19 cellular contexts compared by ENCODE assay signal in the genomic region with DNA sequence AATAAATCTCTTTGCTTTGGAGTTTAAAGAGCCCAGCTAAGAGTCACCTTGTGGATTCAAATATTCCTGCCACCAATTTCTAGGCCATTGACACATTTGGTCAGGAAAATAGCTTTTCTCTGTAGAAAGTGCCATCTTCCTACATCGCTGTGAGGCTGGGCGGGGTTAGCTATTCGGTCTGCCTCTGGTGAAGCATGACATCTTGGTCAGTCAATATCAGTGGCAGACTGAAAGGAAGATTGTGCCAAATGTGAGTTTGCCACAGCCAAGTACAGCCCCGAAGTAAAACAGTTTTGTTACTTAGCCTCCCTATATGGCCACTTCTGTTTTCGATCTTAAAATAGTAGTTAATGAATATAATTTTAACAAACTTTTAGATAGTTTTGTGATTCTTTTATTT.
"Had no signal": no experiment of that assay in that cellular context is flagged by ENCODE, and none has a peak within 500 bp of the region (broad histone marks: within the 10 kb centered on the region; RNA-seq: fewer than 3 reads in every experiment).

No MANE protein-coding gene starts in this region.

- H3K4me3 ChIP-seq: ascending aorta, colonic mucosa, mucosa of descending colon, pancreas, smooth muscle cell, thoracic aorta, upper lobe of right lung had no signal

- H3K4me3 Mint-ChIP-seq: activated naive CD4-positive, alpha-beta T cell treated with anti-CD3 and anti-CD28 coated beads, Interleukin-2, amount 50 U/mL, for 24 hours; activated T-cell treated with anti-CD3 and anti-CD28 coated beads, Interleukin-2, amount 50 U/mL, for 72 hours; central memory CD8-positive, alpha-beta T cell; immature natural killer cell; naive B cell had no signal

- H3K36me3 Mint-ChIP-seq: activated naive CD4-positive, alpha-beta T cell treated with anti-CD3 and anti-CD28 coated beads, Interleukin-2, amount 50 U/mL, for 24 hours; immature natural killer cell; naive B cell had no signal

- H3K9me3 ChIP-seq: ascending aorta, colonic mucosa, mucosa of descending colon, pancreas, thoracic aorta, upper lobe of right lung had no signal

- H3K27ac ChIP-seq: ascending aorta, colonic mucosa, pancreas, thoracic aorta, upper lobe of right lung, WERI-Rb-1 had no signal

- H3K27ac Mint-ChIP-seq: activated naive CD4-positive, alpha-beta T cell treated with anti-CD3 and anti-CD28 coated beads, Interleukin-2, amount 50 U/mL, for 24 hours; activated T-cell treated with anti-CD3 and anti-CD28 coated beads, Interleukin-2, amount 50 U/mL, for 72 hours; immature natural killer cell; naive B cell had no signal

- H3K9me3 Mint-ChIP-seq: activated naive CD4-positive, alpha-beta T cell treated with anti-CD3 and anti-CD28 coated beads, Interleukin-2, amount 50 U/mL, for 24 hours; activated T-cell treated with anti-CD3 and anti-CD28 coated beads, Interleukin-2, amount 50 U/mL, for 72 hours; central memory CD8-positive, alpha-beta T cell; immature natural killer cell; naive B cell had no signal

- H3K4me2 ChIP-seq: smooth muscle cell had no signal

- H3K27me3 ChIP-seq: ascending aorta, colonic mucosa, pancreas, upper lobe of right lung had no signal

- H3K4me1 ChIP-seq: ascending aorta, colonic mucosa, pancreas, upper lobe of right lung had no signal

- H3K36me3 ChIP-seq: ascending aorta, colonic mucosa, pancreas, thoracic aorta, upper lobe of right lung had no signal

- H3K4me1 Mint-ChIP-seq: activated naive CD4-positive, alpha-beta T cell treated with anti-CD3 and anti-CD28 coated beads, Interleukin-2, amount 50 U/mL, for 24 hours; central memory CD8-positive, alpha-beta T cell; immature natural killer cell had no signal

- DNase-seq: activated CD4-positive, alpha-beta T cell treated with anti-CD3 and anti-CD28 coated beads for 1 hour; activated gamma-delta T cell; activated T-cell treated with anti-CD3 and anti-CD28 coated beads, Interleukin-2, amount 50 U/mL, for 72 hours; colonic mucosa; immature natural killer cell; kidney glomerular epithelial cell; left ventricle myocardium superior; mucosa of descending colon; naive B cell; pancreas; stimulated activated CD4-positive, alpha-beta T cell treated with anti-CD3 and anti-CD28 coated beads, Interleukin-4, amount 100 ng/mL, for 1 hour; upper lobe of right lung; WERI-Rb-1 had no signal

- ATAC-seq: activated T-cell treated with anti-CD3 and anti-CD28 coated beads, Interleukin-2, amount 50 U/mL, for 72 hours; left ventricle myocardium superior; mucosa of descending colon; pancreas; sciatic nerve; upper lobe of right lung had no signal

- H3K27me3 Mint-ChIP-seq: activated naive CD4-positive, alpha-beta T cell treated with anti-CD3 and anti-CD28 coated beads, Interleukin-2, amount 50 U/mL, for 24 hours; naive B cell had no signal
